Comparison of ENCODE assay signal across 19 cellular contexts in the genomic region with DNA sequence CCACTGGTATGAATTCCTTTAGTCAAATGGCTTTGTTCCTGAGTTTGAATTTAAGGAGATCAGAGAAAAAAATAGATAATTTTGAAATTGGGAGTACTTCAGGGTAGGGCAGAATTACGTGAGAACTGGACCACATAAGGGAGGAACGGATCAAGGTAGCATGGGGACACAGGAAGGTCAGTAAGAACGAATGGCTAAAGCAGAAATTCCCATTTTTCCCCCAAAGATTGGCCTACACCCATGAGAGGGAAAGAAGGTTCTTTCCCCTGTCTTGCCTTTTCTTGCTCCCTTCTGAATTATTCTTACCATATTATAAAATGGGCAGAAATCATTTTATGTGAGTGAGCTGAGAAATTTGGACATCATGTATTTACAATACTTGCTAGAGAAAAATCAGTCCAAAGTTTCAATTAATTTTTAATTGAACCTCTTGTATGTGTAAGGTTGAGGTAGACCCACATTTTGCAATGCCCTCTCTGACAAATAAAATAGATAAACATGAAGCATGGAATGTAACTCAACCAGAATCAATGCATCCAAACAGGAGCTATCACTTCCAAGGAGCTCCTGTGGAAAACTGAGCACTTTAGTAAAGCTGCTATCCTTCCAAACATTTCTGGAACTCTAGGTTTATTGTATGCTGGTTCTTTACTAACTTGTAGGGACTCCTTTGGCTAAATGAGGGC.
DNase-seq lines count a peak whose midpoint lies in the region; ATAC-seq and TF ChIP-seq lines count a peak whose summit lies in the region.
"Had no signal": no experiment of that assay in that cellular context is flagged by ENCODE, and none has a peak within 500 bp of the region (broad histone marks: within the 10 kb centered on the region; RNA-seq: fewer than 3 reads in every experiment).

No MANE protein-coding gene starts in this region.

- no peaks in the 10 kb centered on the region for H3K27me3 Mint-ChIP-seq in GM23338 (ENCODE audit: insufficient read depth, low read depth, poor library complexity)
- H3K27me3 Mint-ChIP-seq in H9 (ENCODE audit: low read depth): no peaks in the 10 kb centered on the region
- no peaks in the 10 kb centered on the region for H3K27me3 Mint-ChIP-seq in neural progenitor cell (ENCODE audit: insufficient read depth, low read depth)
- H3K27me3 Mint-ChIP-seq: B cell; CD4-positive, CD25-positive, alpha-beta regulatory T cell had no signal

- no peak for ATAC-seq in GM23338
- peak; percentile 84 for ATAC-seq in left lobe of liver
- ATAC-seq: CD8-positive, alpha-beta T cell; GM12878; HCT116 had no signal

- H3K4me1 ChIP-seq in GM23338 (ENCODE audit: insufficient read depth) (0 out of 2 replicates have a peak, but pooled peaks cover 7% of the 10 kb centered on the region), H9 (ENCODE audit: insufficient read depth, low read length) (no peaks in the 10 kb centered on the region), neural progenitor cell (peaks cover 4% of the 10 kb centered on the region)
- H3K4me1 ChIP-seq: BLaER1, Caco-2 had no signal

- TF ChIP-seq CTCF in GM23338 (conservative IDR thresholded peaks at IDR 0.05; ENCODE audit: low read depth in 2 of 2): no peak
- no peak for TF ChIP-seq CTCF in H9 (conservative IDR thresholded peaks at IDR 0.05)
- TF ChIP-seq CTCF in neural progenitor cell (IDR thresholded peaks at IDR 0.05): no peak

- no peak overlapping the region for H3K27ac ChIP-seq in GM23338 (ENCODE audit: low read depth)
- no peak overlapping the region for H3K27ac ChIP-seq in H9 (ENCODE audit: insufficient read length, low read depth, low read length)
- H3K27ac ChIP-seq in neural progenitor cell: no peak overlapping the region
- H3K27ac ChIP-seq: BLaER1, C4-2B had no signal

- H3K36me3 Mint-ChIP-seq in GM23338 (ENCODE audit: low read depth) (no peaks in the 10 kb centered on the region), H9 (ENCODE audit: insufficient read depth in 1 of 3, low read depth in 3 of 3) (no peaks in the 10 kb centered on the region), neural progenitor cell (peaks cover 18% of the 10 kb centered on the region)

- no peak overlapping the region for H3K4me2 ChIP-seq in GM23338
- H3K4me2 ChIP-seq in H9 (ENCODE audit: insufficient read depth, insufficient read length, low read length): no peak overlapping the region
- no peak overlapping the region for H3K4me2 ChIP-seq in neural progenitor cell
- H3K4me2 ChIP-seq: BLaER1 had no signal

- no peak overlapping the region for H3T11ph ChIP-seq in H9 (ENCODE audit: low read length)

- DNase-seq in GM23338 (ENCODE audit: low spot score) (no peak), H9 (no peak), left lobe of liver (ENCODE audit: low spot score) (no peak), neural progenitor cell (ENCODE audit: low spot score) (no peak), NCI-H748 treated with DMSO at 0.1 percent for 48 hours (lab: John Stamatoyannopoulos, UW) (no peak), AG20443 (ENCODE audit: low spot score) (no peak), G401 (ENCODE audit: low spot score) (no peak)
- DNase-seq: Caco-2; CD4-positive, CD25-positive, alpha-beta regulatory T cell; CD8-positive, alpha-beta T cell; DMS153; DND-41; GDM1; H7 had no signal

- H3K36me3 ChIP-seq in GM23338 (ENCODE audit: insufficient read depth) (no peaks in the 10 kb centered on the region), neural progenitor cell (no peaks in the 10 kb centered on the region)
- H3K36me3 ChIP-seq: BLaER1 had no signal

- no peak overlapping the region for H3K4me3 ChIP-seq in GM23338
- no peak overlapping the region for H3K4me3 ChIP-seq in neural progenitor cell
- H3K4me3 ChIP-seq: BLaER1, GM12878 had no signal

- H3K9ac ChIP-seq in H9 (ENCODE audit: extremely low read depth, insufficient read length, low read length) (no peak overlapping the region), neural progenitor cell (no peak overlapping the region)
- H3K9ac ChIP-seq: BLaER1 had no signal

- no peaks in the 10 kb centered on the region for H3K9me3 Mint-ChIP-seq in GM23338
- H3K9me3 Mint-ChIP-seq in H9: no peaks in the 10 kb centered on the region
- no peaks in the 10 kb centered on the region for H3K9me3 Mint-ChIP-seq in neural progenitor cell
- H3K9me3 Mint-ChIP-seq: CD8-positive, alpha-beta T cell had no signal

- no peak overlapping the region for H2AK5ac ChIP-seq in H9 (ENCODE audit: insufficient read length, low read length)

- H3K4me1 Mint-ChIP-seq in GM23338 (peaks cover 20% of the 10 kb centered on the region), H9 (peaks cover 11 to 12% of the 10 kb centered on the region in 2 experiments), neural progenitor cell (peaks cover 22% of the 10 kb centered on the region)
- H3K4me1 Mint-ChIP-seq: B cell; CD4-positive, CD25-positive, alpha-beta regulatory T cell had no signal

- no peaks in the 10 kb centered on the region for H3K79me1 ChIP-seq in H9 (ENCODE audit: insufficient read depth, low read depth, low read length, poor library complexity, severe bottlenecking)

- no peak overlapping the region for H4K91ac ChIP-seq in H9 (ENCODE audit: insufficient read length, low read depth, low read length)

- H2BK12ac ChIP-seq in H9 (ENCODE audit: insufficient read length, low read depth, low read length): no peak overlapping the region

- no peak overlapping the region for H2BK15ac ChIP-seq in H9 (ENCODE audit: low read depth, low read length)

- no peak overlapping the region for H2BK20ac ChIP-seq in H9 (ENCODE audit: low read depth, low read length, poor library complexity, severe bottlenecking)

- no peak overlapping the region for H3K23ac ChIP-seq in H9 (ENCODE audit: insufficient read length, low read depth, low read length)

- H3K14ac ChIP-seq in H9 (ENCODE audit: insufficient read depth, low read length): no peak overlapping the region

- H3K23me2 ChIP-seq in H9 (ENCODE audit: insufficient read length, low read depth, low read length, poor library complexity, severe bottlenecking): no peaks in the 10 kb centered on the region

- H3K18ac ChIP-seq in H9 (ENCODE audit: insufficient read length, low read depth, low read length): no peak overlapping the region

- H2AFZ ChIP-seq in GM23338 (no peak overlapping the region), H9 (ENCODE audit: low read length) (no peak overlapping the region), neural progenitor cell (replicated peaks) (no peak overlapping the region)

- no peak overlapping the region for H3K4me3 Mint-ChIP-seq in GM23338
- no peak overlapping the region for H3K4me3 Mint-ChIP-seq in H9
- no peak overlapping the region for H3K4me3 Mint-ChIP-seq in neural progenitor cell
- H3K4me3 Mint-ChIP-seq: B cell; CD4-positive, CD25-positive, alpha-beta regulatory T cell; CD8-positive, alpha-beta T cell had no signal

- H2BK5ac ChIP-seq in H9 (ENCODE audit: insufficient read length, low read length): no peak overlapping the region

- no peak overlapping the region for H2BK120ac ChIP-seq in H9 (ENCODE audit: low read depth, low read length, poor library complexity, severe bottlenecking)

- H4K5ac ChIP-seq in H9 (ENCODE audit: insufficient read length, low read depth, low read length): no peak overlapping the region

- in situ Hi-C loops in G401 (cut with HindIII; ENCODE audit: low sequenced_read_pairs): no loop called here

- H4K20me1 ChIP-seq in GM23338 (replicated peaks; ENCODE audit: insufficient read depth): no peaks in the 10 kb centered on the region
- H4K20me1 ChIP-seq in H9 (ENCODE audit: control insufficient read depth, insufficient read depth, insufficient read length): no peaks in the 10 kb centered on the region
- H4K20me1 ChIP-seq in neural progenitor cell (ENCODE audit: low read depth): no peaks in the 10 kb centered on the region
- H4K20me1 ChIP-seq: BLaER1 had no signal

- H4K8ac ChIP-seq in H9 (replicated peaks; ENCODE audit: insufficient read length, low read depth, low read length): no peak overlapping the region

- H3K79me2 ChIP-seq in GM23338 (replicated peaks; ENCODE audit: insufficient read depth) (no peaks in the 10 kb centered on the region), H9 (ENCODE audit: insufficient read depth, low read length) (no peaks in the 10 kb centered on the region), neural progenitor cell (ENCODE audit: low read depth) (no peaks in the 10 kb centered on the region)

- H3K9me3 ChIP-seq in H9 (ENCODE audit: control insufficient read depth, low read depth, low read length) (no peaks in the 10 kb centered on the region), neural progenitor cell (ENCODE audit: low read depth) (no peaks in the 10 kb centered on the region)
- H3K9me3 ChIP-seq: BLaER1, Caco-2 had no signal

- H3K27me3 ChIP-seq in GM23338 (ENCODE audit: insufficient read depth): no peaks in the 10 kb centered on the region
- no peaks in the 10 kb centered on the region for H3K27me3 ChIP-seq in H9 (ENCODE audit: insufficient read depth, low read length)
- no peaks in the 10 kb centered on the region for H3K27me3 ChIP-seq in neural progenitor cell
- H3K27me3 ChIP-seq: BLaER1 had no signal

- H3K27ac Mint-ChIP-seq in GM23338 (peak overlapping the region; percentile 56; the same call in 1 of the 2 replicates), H9 (peak overlapping the region; percentile 21 to 59 (median 27); a peak in 4 of 7 replicates), neural progenitor cell (peak overlapping the region; percentile 13)
- H3K27ac Mint-ChIP-seq: B cell; CD4-positive, CD25-positive, alpha-beta regulatory T cell; CD8-positive, alpha-beta T cell had no signal

- no CpG with 5 or more reads among the region's 3 CpGs for WGBS in H9 (ENCODE audit: extremely low coverage, insufficient read length, low lambda C conversion rate)

- no peaks in the 10 kb centered on the region for H3F3A ChIP-seq in GM23338 (replicated peaks; ENCODE audit: low read depth)
- no peaks in the 10 kb centered on the region for H3F3A ChIP-seq in neural progenitor cell (ENCODE audit: low read depth)

- H3K9me2 ChIP-seq in GM23338 (ENCODE audit: insufficient read depth): no peaks in the 10 kb centered on the region

- no peak overlapping the region for H3K56ac ChIP-seq in H9 (ENCODE audit: insufficient read length, low read depth, low read length)

- no peak overlapping the region for H3K4ac ChIP-seq in H9 (ENCODE audit: low read depth, low read length)

TF ChIP-seq in GM23338, 12 proteins besides CTCF, POLR2A, EP300 and RAD21 (continues in another document):
- TF ChIP-seq JUNB (IDR thresholded peaks at IDR 0.05; ENCODE audit: unreplicated experiment) (no peak), NANOG (IDR thresholded peaks at IDR 0.05; ENCODE audit: borderline replicate concordance) (no peak), EZH2phosphoT487 (IDR thresholded peaks at IDR 0.05; ENCODE audit: unreplicated experiment) (no peak), ZNF331 (CRISPR knock-in tag; IDR thresholded peaks at IDR 0.05; ENCODE audit: low read depth) (no peak)
